ENCODE assay signal across 17 cellular contexts in genomic region chr3:146928421-146929059, GRCh38.
A peak's percentile ranks its signal among the peaks of the same experiment; 100 is the strongest.
DNase-seq lines count a peak whose midpoint lies in the region; ATAC-seq and TF ChIP-seq lines count a peak whose summit lies in the region.
"Had no signal": no experiment of that assay in that cellular context is flagged by ENCODE, and none has a peak within 500 bp of the region (broad histone marks: within the 10 kb centered on the region; RNA-seq: fewer than 3 reads in every experiment).

No MANE protein-coding gene starts in this region.

- H3K4me3 ChIP-seq in DND-41 (ENCODE audit: low read depth in 1 of 2, low read length in 2 of 2) (no peak overlapping the region), HFF-Myc (replicated peaks; ENCODE audit: low read depth, low read length) (no peak overlapping the region), neural progenitor cell (no peak overlapping the region)
- H3K4me3 ChIP-seq: GM12878 had no signal

- H3K9me3 ChIP-seq in DND-41 (ENCODE audit: insufficient read depth, low read length, severe bottlenecking) (no peaks in the 10 kb centered on the region), neural progenitor cell (ENCODE audit: low read depth) (no peaks in the 10 kb centered on the region)
- H3K9me3 ChIP-seq: BE2C had no signal

- no peak overlapping the region for H3K9ac ChIP-seq in DND-41 (ENCODE audit: low read depth, low read length)
- no peak overlapping the region for H3K9ac ChIP-seq in neural progenitor cell

- no peaks in the 10 kb centered on the region for H4K20me1 ChIP-seq in DND-41 (ENCODE audit: insufficient read depth, low read length)
- no peaks in the 10 kb centered on the region for H4K20me1 ChIP-seq in neural progenitor cell (ENCODE audit: low read depth)

- H3K4me1 Mint-ChIP-seq in neural progenitor cell: peaks cover under 1% of the 10 kb centered on the region

- H3K79me2 ChIP-seq in DND-41 (ENCODE audit: insufficient read depth, low read length) (no peaks in the 10 kb centered on the region), neural progenitor cell (ENCODE audit: low read depth) (no peaks in the 10 kb centered on the region)

- H3F3A ChIP-seq in neural progenitor cell (ENCODE audit: low read depth): no peaks in the 10 kb centered on the region

- H3K27ac ChIP-seq in DND-41 (ENCODE audit: low read length) (no peak overlapping the region), neural progenitor cell (no peak overlapping the region)

- H3K27me3 ChIP-seq in DND-41 (ENCODE audit: insufficient read depth, low read length, poor library complexity) (no peaks in the 10 kb centered on the region), neural progenitor cell (no peaks in the 10 kb centered on the region)
- H3K27me3 ChIP-seq: BE2C had no signal

- H3K4me3 Mint-ChIP-seq in neural progenitor cell: no peak overlapping the region

- H2AFZ ChIP-seq in DND-41 (ENCODE audit: low read depth, low read length) (peak overlapping the region; percentile 28; the same call in 1 of the 2 replicates), neural progenitor cell (replicated peaks) (peak overlapping the region; percentile 26)

- peak; percentile 6 for TF ChIP-seq CTCF in DND-41 (IDR thresholded peaks at IDR 0.05; ENCODE audit: borderline replicate concordance, extremely low read depth, low read length, poor library complexity, severe bottlenecking)
- TF ChIP-seq CTCF in HFF-Myc (IDR thresholded peaks at IDR 0.05; ENCODE audit: low read depth, low read length, missing control alignments): peak; percentile 6
- no peak for TF ChIP-seq CTCF in neural progenitor cell (IDR thresholded peaks at IDR 0.05)

- H3K4me2 ChIP-seq in DND-41 (ENCODE audit: insufficient read depth, low read length) (no peak overlapping the region), neural progenitor cell (no peak overlapping the region)

- no peak for DNase-seq in DND-41
- DNase-seq in HFF-Myc (ENCODE audit: extremely low read depth, low read depth): no peak
- DNase-seq in cerebellum (ENCODE audit: low spot score): peak; percentile 47
- DNase-seq in neural progenitor cell (ENCODE audit: low spot score): no peak
- no peak for DNase-seq in AG08395 (ENCODE audit: low spot score)
- no peak for DNase-seq in posterior cingulate gyrus
- DNase-seq: BE2C, GOT3, Kasumi-1, NCI-H1694, NCI-H2081 treated with DMSO at 0.1 percent for 48 hours, NCI-H2171 treated with DMSO at 0.1 percent for 48 hours, NCI-H446, NCI-H526 treated with DMSO at 0.1 percent for 48 hours, Right ventricle myocardium superior had no signal

- H3K27me3 Mint-ChIP-seq in neural progenitor cell (ENCODE audit: insufficient read depth, low read depth): no peaks in the 10 kb centered on the region

- H3K4me1 ChIP-seq in DND-41 (ENCODE audit: insufficient read depth, low read length) (peaks cover 7% of the 10 kb centered on the region; the same call in 1 of the 2 replicates), neural progenitor cell (no peaks in the 10 kb centered on the region)
- H3K4me1 ChIP-seq: BE2C had no signal

- no peaks in the 10 kb centered on the region for H3K36me3 ChIP-seq in DND-41 (ENCODE audit: insufficient read depth, low read length)
- no peaks in the 10 kb centered on the region for H3K36me3 ChIP-seq in neural progenitor cell
- H3K36me3 ChIP-seq: BE2C had no signal

- H3K27ac Mint-ChIP-seq in neural progenitor cell: no peak overlapping the region

- intact Hi-C loops in posterior cingulate gyrus (cut with DNase I): no loop called here

- ATAC-seq in DND-41 (ENCODE audit: insufficient read depth, low read depth) (no peak), GM21526 (IDR thresholded peaks at IDR 0.05; ENCODE audit: low FRiP score, unreplicated experiment) (no peak)
- ATAC-seq: GM12878 had no signal

- no peaks in the 10 kb centered on the region for H3K9me3 Mint-ChIP-seq in neural progenitor cell

- H3K36me3 Mint-ChIP-seq in neural progenitor cell: no peaks in the 10 kb centered on the region
